Comparison of ENCODE assay signal across 8 cellular contexts in the genomic region with DNA sequence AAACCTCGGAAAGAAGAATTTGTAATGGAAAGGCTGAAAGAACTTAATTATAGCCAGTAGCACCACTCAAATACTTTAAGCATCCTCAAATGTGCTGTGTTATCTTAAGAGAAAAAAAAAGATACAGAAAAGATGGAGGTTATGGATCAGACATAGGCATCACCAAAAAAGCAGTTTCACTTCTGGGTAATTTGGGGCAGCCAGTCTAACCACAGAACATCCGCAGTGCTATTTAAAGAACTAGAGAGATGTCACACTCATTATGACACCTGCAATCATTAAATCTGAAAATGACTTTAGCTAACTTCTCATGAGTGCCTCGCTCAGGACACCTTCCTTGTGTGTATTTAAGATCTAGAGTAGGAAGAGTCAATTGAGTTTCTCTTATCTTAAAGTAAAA.
A peak's percentile ranks its signal among the peaks of the same experiment; 100 is the strongest.
DNase-seq lines count a peak whose midpoint lies in the region; ATAC-seq, FAIRE-seq and TF ChIP-seq lines count a peak whose summit lies in the region.

No MANE protein-coding gene starts in this region.

- peak overlapping the region in 5 of 8 donors; percentile 30 to 64 (median 52) for H3K27ac Mint-ChIP-seq in CD8-positive, alpha-beta memory T cell
- no peak overlapping the region for H3K27ac Mint-ChIP-seq in activated T-helper 2 cell treated with anti-CD3 and anti-CD28 coated beads, Interferon-gamma antibody, Interleukin-2, Interleukin-4, amounts not matched to agents 10 μg/mL and 5 μg/mL and 100 μg/mL, durations not matched to agents 14 hours and 24 hours and 36 hours
- no peak overlapping the region for H3K27ac Mint-ChIP-seq in HFFc6

- CTCF ChIA-PET in CD8-positive, alpha-beta memory T cell (lab: Charles Lee) = no interaction called here

- H3K4me1 Mint-ChIP-seq in CD8-positive, alpha-beta memory T cell = peaks cover 32 to 45% (median 45%) of the 10 kb centered on the region in 3 donors
- peaks cover 51% of the 10 kb centered on the region for H3K4me1 Mint-ChIP-seq in activated T-helper 2 cell treated with anti-CD3 and anti-CD28 coated beads, Interferon-gamma antibody, Interleukin-2, Interleukin-4, amounts not matched to agents 10 μg/mL and 5 μg/mL and 100 μg/mL, durations not matched to agents 14 hours and 24 hours and 36 hours (ENCODE audit: low read depth)
- H3K4me1 Mint-ChIP-seq in HFFc6 (ENCODE audit: low read depth) = no peaks in the 10 kb centered on the region

- H3K9me3 ChIP-seq in CD8-positive, alpha-beta memory T cell (ENCODE audit: low read length) = no peaks in the 10 kb centered on the region
- no peaks in the 10 kb centered on the region for H3K9me3 ChIP-seq in pancreas

- no peaks in the 10 kb centered on the region for H3K9me3 Mint-ChIP-seq in CD8-positive, alpha-beta memory T cell
- peaks cover 13% of the 10 kb centered on the region for H3K9me3 Mint-ChIP-seq in activated T-helper 2 cell treated with anti-CD3 and anti-CD28 coated beads, Interferon-gamma antibody, Interleukin-2, Interleukin-4, amounts not matched to agents 10 μg/mL and 5 μg/mL and 100 μg/mL, durations not matched to agents 14 hours and 24 hours and 36 hours
- peaks cover 2% of the 10 kb centered on the region for H3K9me3 Mint-ChIP-seq in HFFc6

- no peaks in the 10 kb centered on the region for H3K27me3 Mint-ChIP-seq in CD8-positive, alpha-beta memory T cell
- H3K27me3 Mint-ChIP-seq in activated T-helper 2 cell treated with anti-CD3 and anti-CD28 coated beads, Interferon-gamma antibody, Interleukin-2, Interleukin-4, amounts not matched to agents 10 μg/mL and 5 μg/mL and 100 μg/mL, durations not matched to agents 14 hours and 24 hours and 36 hours (ENCODE audit: low read depth) = peaks cover 15% of the 10 kb centered on the region
- H3K27me3 Mint-ChIP-seq in HFFc6 (ENCODE audit: insufficient read depth) = no peaks in the 10 kb centered on the region

- peak overlapping the region in 5 of 7 donors; percentile 45 to 66 (median 51) for H3K4me3 Mint-ChIP-seq in CD8-positive, alpha-beta memory T cell
- no peak overlapping the region for H3K4me3 Mint-ChIP-seq in activated T-helper 2 cell treated with anti-CD3 and anti-CD28 coated beads, Interferon-gamma antibody, Interleukin-2, Interleukin-4, amounts not matched to agents 10 μg/mL and 5 μg/mL and 100 μg/mL, durations not matched to agents 14 hours and 24 hours and 36 hours (ENCODE audit: low read depth)
- no peak overlapping the region for H3K4me3 Mint-ChIP-seq in HFFc6

- 48 to 53% methylated on average over 3 of the region's 3 CpGs for WGBS in pancreas, 2 donors

- H3K4me3 ChIP-seq in CD8-positive, alpha-beta memory T cell (ENCODE audit: low read length) = no peak overlapping the region
- no peak overlapping the region for H3K4me3 ChIP-seq in pancreas

- peaks cover 21% of the 10 kb centered on the region for H3K4me1 ChIP-seq in CD8-positive, alpha-beta memory T cell (ENCODE audit: insufficient read depth, low read length)
- no peaks in the 10 kb centered on the region for H3K4me1 ChIP-seq in pancreas

- ATAC-seq in GM19463 (IDR thresholded peaks at IDR 0.05; ENCODE audit: unreplicated experiment) (peak; percentile 94), HG03457 (IDR thresholded peaks at IDR 0.05; ENCODE audit: unreplicated experiment) (peak; percentile 96), pancreas (no peak)

- no peaks in the 10 kb centered on the region for H3K36me3 Mint-ChIP-seq in CD8-positive, alpha-beta memory T cell
- peaks cover 5% of the 10 kb centered on the region for H3K36me3 Mint-ChIP-seq in activated T-helper 2 cell treated with anti-CD3 and anti-CD28 coated beads, Interferon-gamma antibody, Interleukin-2, Interleukin-4, amounts not matched to agents 10 μg/mL and 5 μg/mL and 100 μg/mL, durations not matched to agents 14 hours and 24 hours and 36 hours (ENCODE audit: low read depth)
- no peaks in the 10 kb centered on the region for H3K36me3 Mint-ChIP-seq in HFFc6 (ENCODE audit: low read depth)

- FAIRE-seq in pancreas (lab: Jason Lieb, UNC) (no peak), HTR-8/SVneo (lab: Jason Lieb, UNC) (no peak)

- no peak for TF ChIP-seq CTCF in HFFc6 (IDR thresholded peaks at IDR 0.05)
- no peak for TF ChIP-seq CTCF in pancreas (IDR thresholded peaks at IDR 0.05)

- intact Hi-C loops in activated T-helper 2 cell treated with anti-CD3 and anti-CD28 coated beads, Interferon-gamma antibody, Interleukin-2, Interleukin-4, amounts not matched to agents 10 μg/mL and 5 μg/mL and 100 μg/mL, durations not matched to agents 14 hours and 24 hours and 36 hours (cut with micrococcal nuclease) = loop anchor here (1.0 to 10.0 kb wide), 4 partner anchors 199 to 1869 kb away; partner anchors contain the start of genes MYCBP2 and OBI1
- intact Hi-C loops in pancreas (cut with DNase I) = no loop called here

- POLR2A ChIA-PET in CD8-positive, alpha-beta memory T cell (lab: Charles Lee) = no interaction called here

- H3K27ac ChIP-seq in CD8-positive, alpha-beta memory T cell (ENCODE audit: low read depth, low read length) = no peak overlapping the region
- H3K27ac ChIP-seq in pancreas = no peak overlapping the region

- no peaks in the 10 kb centered on the region for H3K27me3 ChIP-seq in CD8-positive, alpha-beta memory T cell (ENCODE audit: insufficient read depth, low read length, poor library complexity, severe bottlenecking)
- no peaks in the 10 kb centered on the region for H3K27me3 ChIP-seq in pancreas

- H3K36me3 ChIP-seq in CD8-positive, alpha-beta memory T cell (ENCODE audit: insufficient read depth, low read length) = no peaks in the 10 kb centered on the region
- no peaks in the 10 kb centered on the region for H3K36me3 ChIP-seq in pancreas

- peak; percentile 22 to 71 (median 36) for DNase-seq in CD8-positive, alpha-beta memory T cell
- peak; percentile 63 for DNase-seq in activated T-helper 2 cell treated with anti-CD3 and anti-CD28 coated beads, Interferon-gamma antibody, Interleukin-2, Interleukin-4, amounts not matched to agents 10 μg/mL and 5 μg/mL and 100 μg/mL, durations not matched to agents 14 hours and 24 hours and 36 hours (ENCODE audit: low spot score)
- no peak for DNase-seq in HFFc6
- DNase-seq in AG20443 (ENCODE audit: low spot score) = no peak
- no peak for DNase-seq in pancreas
- DNase-seq in HTR-8/SVneo (ENCODE audit: insufficient read length, low spot score) = no peak

Comparison
In these comparisons a context has a peak if more than half of its experiments do, and no peak if none do; other contexts are left out.
1. DNase-seq: peak in CD8-positive, alpha-beta memory T cell (5 of 5) and activated T-helper 2 cell treated with anti-CD3 and anti-CD28 coated beads, Interferon-gamma antibody, Interleukin-2, Interleukin-4, amounts not matched to agents 10 μg/mL and 5 μg/mL and 100 μg/mL, durations not matched to agents 14 hours and 24 hours and 36 hours (single experiment); none in HFFc6 (single experiment), AG20443 (single experiment), pancreas (0 of 6) and HTR-8/SVneo (single experiment).
2. H3K27ac Mint-ChIP-seq: peak in CD8-positive, alpha-beta memory T cell (5 of 8); none in activated T-helper 2 cell treated with anti-CD3 and anti-CD28 coated beads, Interferon-gamma antibody, Interleukin-2, Interleukin-4, amounts not matched to agents 10 μg/mL and 5 μg/mL and 100 μg/mL, durations not matched to agents 14 hours and 24 hours and 36 hours (single experiment) and HFFc6 (single experiment).
3. H3K4me3 Mint-ChIP-seq: peak in CD8-positive, alpha-beta memory T cell (5 of 7); none in activated T-helper 2 cell treated with anti-CD3 and anti-CD28 coated beads, Interferon-gamma antibody, Interleukin-2, Interleukin-4, amounts not matched to agents 10 μg/mL and 5 μg/mL and 100 μg/mL, durations not matched to agents 14 hours and 24 hours and 36 hours (single experiment) and HFFc6 (single experiment).
4. ATAC-seq: peak in GM19463 (single experiment) and HG03457 (single experiment); none in pancreas (0 of 4).